ENCODE assay signal across 19 cellular contexts in the genomic region with DNA sequence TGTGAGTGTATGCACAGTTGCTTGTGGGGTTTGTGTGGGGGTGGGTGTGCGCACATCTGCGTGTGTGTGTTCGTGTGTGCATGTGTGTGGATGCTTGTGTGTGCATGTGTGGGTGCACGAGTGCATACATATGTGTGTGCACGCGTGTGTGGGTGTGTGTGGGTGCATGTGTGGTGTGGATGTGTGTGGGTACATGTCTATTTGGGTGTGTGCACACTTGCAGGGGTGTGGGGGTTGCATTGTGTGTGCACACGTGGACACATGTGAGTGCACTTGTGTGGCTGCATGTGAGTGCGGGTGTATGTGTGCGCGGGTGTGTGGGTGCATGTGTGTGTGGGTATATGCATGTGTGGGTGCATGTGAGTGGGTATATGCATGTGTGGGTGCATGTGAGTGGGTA.
A peak's percentile ranks its signal among the peaks of the same experiment; 100 is the strongest.
DNase-seq lines count a peak whose midpoint lies in the region; ATAC-seq, FAIRE-seq and TF ChIP-seq lines count a peak whose summit lies in the region.
"Had no signal": no experiment of that assay in that cellular context is flagged by ENCODE, and none has a peak within 500 bp of the region (broad histone marks: within the 10 kb centered on the region; RNA-seq: fewer than 3 reads in every experiment).

No MANE protein-coding gene starts in this region.

- H3K4me2 ChIP-seq in neural progenitor cell: no peak overlapping the region

- peaks cover 17% of the 10 kb centered on the region for H3K36me3 Mint-ChIP-seq in neural progenitor cell

- H4K20me1 ChIP-seq in neural progenitor cell (ENCODE audit: low read depth): peaks cover 75% of the 10 kb centered on the region

- no peaks in the 10 kb centered on the region for H3K79me2 ChIP-seq in neural progenitor cell (ENCODE audit: low read depth)

- H3K4me3 ChIP-seq in right atrium auricular region (no peak overlapping the region), left ventricle myocardium inferior (no peak overlapping the region), neural progenitor cell (no peak overlapping the region)

- peak; percentile 46 for FAIRE-seq in urothelium cell line (lab: Jason Lieb, UNC)
- FAIRE-seq: H54 had no signal

- H3K9me3 ChIP-seq in right atrium auricular region (no peaks in the 10 kb centered on the region), left ventricle myocardium inferior (replicated peaks) (no peaks in the 10 kb centered on the region), neural progenitor cell (ENCODE audit: low read depth) (no peaks in the 10 kb centered on the region)

- no peak overlapping the region for H3K9ac ChIP-seq in neural progenitor cell

- peak overlapping the region; percentile 11 for H3K27ac Mint-ChIP-seq in neural progenitor cell

- H3K4me1 Mint-ChIP-seq in neural progenitor cell: peaks cover 67% of the 10 kb centered on the region
- H3K4me1 Mint-ChIP-seq: IgD-negative memory B cell had no signal

- H3K4me1 ChIP-seq in right atrium auricular region (no peaks in the 10 kb centered on the region), left ventricle myocardium inferior (no peaks in the 10 kb centered on the region), neural progenitor cell (peaks cover 20% of the 10 kb centered on the region)

- H3K9me3 Mint-ChIP-seq in neural progenitor cell: peaks cover 13% of the 10 kb centered on the region

- H3K27me3 Mint-ChIP-seq in neural progenitor cell (ENCODE audit: insufficient read depth, low read depth): peaks cover 17% of the 10 kb centered on the region
- H3K27me3 Mint-ChIP-seq: IgD-negative memory B cell had no signal

- ATAC-seq in GM21360 (IDR thresholded peaks at IDR 0.05; ENCODE audit: unreplicated experiment): no peak
- no peak for ATAC-seq in HG03439 (IDR thresholded peaks at IDR 0.05; ENCODE audit: unreplicated experiment)
- ATAC-seq: Panc1 had no signal

- intact Hi-C loops in cardiac septum (cut with DNase I) (no loop called here), left ventricle myocardium inferior (cut with micrococcal nuclease) (no loop called here)

- H3K27ac ChIP-seq in right atrium auricular region (no peak overlapping the region), left ventricle myocardium inferior (replicated peaks) (no peak overlapping the region), neural progenitor cell (no peak overlapping the region)

- no peak overlapping the region for H2AFZ ChIP-seq in neural progenitor cell (replicated peaks)

- DNase-seq in cardiac septum (ENCODE audit: low spot score) (peak; percentile 14), right atrium auricular region (ENCODE audit: low spot score) (no peak), left ventricle myocardium inferior (peak; percentile 2), neural progenitor cell (ENCODE audit: low spot score) (no peak), urothelium cell line (ENCODE audit: low spot score) (no peak), SKM-1 (lab: John Stamatoyannopoulos, UW; ENCODE audit: unreplicated experiment) (no peak)
- DNase-seq: C1 segment of cervical spinal cord, COR-L47, NCI-H1105 treated with DMSO at 0.1 percent for 48 hours, NCI-H1694 treated with DMSO at 0.1 percent for 48 hours, NCI-H2107, NCI-H2227 treated with DMSO at 0.1 percent for 48 hours, NCI-H524, SHP77 had no signal

- no peaks in the 10 kb centered on the region for H3K27me3 ChIP-seq in right atrium auricular region
- H3K27me3 ChIP-seq in left ventricle myocardium inferior (ENCODE audit: low read depth): no peaks in the 10 kb centered on the region
- H3K27me3 ChIP-seq in neural progenitor cell: peaks cover 64% of the 10 kb centered on the region

- H3F3A ChIP-seq in neural progenitor cell (ENCODE audit: low read depth): peaks cover 22% of the 10 kb centered on the region

- TF ChIP-seq CTCF in right atrium auricular region (IDR thresholded peaks at IDR 0.05): no peak
- TF ChIP-seq CTCF in left ventricle myocardium inferior (IDR thresholded peaks at IDR 0.05; ENCODE audit: borderline replicate concordance): no peak
- no peak for TF ChIP-seq CTCF in neural progenitor cell (IDR thresholded peaks at IDR 0.05)

- H3K4me3 Mint-ChIP-seq in neural progenitor cell: peak overlapping the region; percentile 14

- H3K36me3 ChIP-seq in right atrium auricular region (peaks cover 24% of the 10 kb centered on the region), left ventricle myocardium inferior (peaks cover 59% of the 10 kb centered on the region), neural progenitor cell (no peaks in the 10 kb centered on the region)

Comparison
In these comparisons a context has a peak if more than half of its experiments do, and no peak if none do; other contexts are left out.
1. DNase-seq: peak in cardiac septum (single experiment) and left ventricle myocardium inferior (single experiment); none in right atrium auricular region (single experiment), neural progenitor cell (single experiment), urothelium cell line (single experiment) and SKM-1 (single experiment).